ENCODE assay signal across 28 cellular contexts in the genomic region with DNA sequence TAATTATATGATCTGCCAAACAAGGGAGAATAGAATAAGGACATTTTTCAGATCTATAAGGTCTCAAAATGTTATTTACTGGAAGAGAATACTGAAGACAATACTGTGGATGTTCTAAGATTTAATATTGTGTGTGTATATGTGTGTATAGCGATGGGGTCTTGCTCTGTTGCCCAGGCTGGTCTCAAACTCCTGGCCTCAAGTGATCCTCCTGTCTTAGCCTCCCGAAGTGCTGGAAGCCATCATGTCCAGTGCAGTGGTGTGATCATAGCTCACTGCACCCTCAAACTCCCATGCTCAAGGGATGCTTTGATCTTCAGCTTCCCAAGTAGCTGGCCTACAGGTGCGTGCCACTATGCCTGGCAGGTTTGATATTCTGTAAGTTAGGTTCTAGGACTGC.
"Had no signal": no experiment of that assay in that cellular context is flagged by ENCODE, and none has a peak within 500 bp of the region (broad histone marks: within the 10 kb centered on the region; RNA-seq: fewer than 3 reads in every experiment).

No MANE protein-coding gene starts in this region.

- H3K4me1 Mint-ChIP-seq: activated naive CD4-positive, alpha-beta T cell treated with anti-CD3 and anti-CD28 coated beads, Interleukin-2, amount 10 ng/mL, durations not matched to agents 7 days and 5 days had no signal

- ATAC-seq: activated CD8-positive, alpha-beta T cell treated with anti-CD3 and anti-CD28 coated beads for 36 hours; activated T-cell treated with anti-CD3 and anti-CD28 coated beads, Interleukin-2, amount 50 U/mL, for 4 hours; esophagus mucosa; heart left ventricle had no signal

- H3K4me3 Mint-ChIP-seq: activated CD4-positive, alpha-beta T cell treated with anti-CD3 and anti-CD28 coated beads, Interleukin-2, amount 10 ng/mL, durations not matched to agents 7 days and 5 days; activated CD8-positive, alpha-beta T cell treated with anti-CD3 and anti-CD28 coated beads for 36 hours; activated naive CD4-positive, alpha-beta T cell treated with anti-CD3 and anti-CD28 coated beads, Interleukin-2, amount 10 ng/mL, durations not matched to agents 7 days and 5 days; activated naive CD8-positive, alpha-beta T cell; activated T-cell treated with anti-CD3 and anti-CD28 coated beads, Interleukin-2, amount 50 U/mL, for 4 hours; central memory CD8-positive, alpha-beta T cell; dendritic cell treated with granulocyte-macrophage colony-stimulating factor and Interleukin-4, amounts not matched to agents 40 ng/mL and 50 ng/mL, for 4 days; endodermal cell had no signal

- FAIRE-seq: astrocyte, bronchial epithelial cell, frontal cortex had no signal

- DNase-seq: activated CD4-positive, alpha-beta T cell treated with anti-CD3 and anti-CD28 coated beads for 1 hour; activated CD4-positive, alpha-beta T cell treated with anti-CD3 and anti-CD28 coated beads for 4 hours; activated CD4-positive, alpha-beta T cell treated with anti-CD3 and anti-CD28 coated beads, Interleukin-2, amount 10 ng/mL, durations not matched to agents 7 days and 5 days; activated CD4-positive, alpha-beta T cell treated with anti-CD3 and anti-CD28 coated beads, Interleukin-2, amount 50 U/mL, for 4 hours; activated CD8-positive, alpha-beta memory T cell treated with anti-CD3 and anti-CD28 coated beads for 24 hours; activated CD8-positive, alpha-beta T cell treated with anti-CD3 and anti-CD28 coated beads for 36 hours; activated effector memory CD4-positive, alpha-beta T cell treated with anti-CD3 and anti-CD28 coated beads, Interleukin-2, amount 50 U/mL, for 16 hours; activated naive CD4-positive, alpha-beta T cell treated with anti-CD3 and anti-CD28 coated beads, Interleukin-2, amount 10 ng/mL, durations not matched to agents 7 days and 5 days; activated T-cell treated with anti-CD3 and anti-CD28 coated beads, Interleukin-2, amount 50 U/mL, for 4 hours; amniotic stem cell; anterior cingulate cortex; brain microvascular endothelial cell; dorsolateral prefrontal cortex; effector memory CD4-positive, alpha-beta T cell; endodermal cell; foreskin fibroblast; heart left ventricle; hypothalamus; T-helper 2 cell had no signal

- H3K27me3 ChIP-seq: brain microvascular endothelial cell, dorsolateral prefrontal cortex, heart left ventricle had no signal

- H3K4me3 ChIP-seq: coronary artery, dorsolateral prefrontal cortex, heart left ventricle had no signal

- H3K27ac Mint-ChIP-seq: activated CD4-positive, alpha-beta T cell treated with anti-CD3 and anti-CD28 coated beads, Interleukin-2, amount 10 ng/mL, durations not matched to agents 7 days and 5 days; activated CD8-positive, alpha-beta T cell treated with anti-CD3 and anti-CD28 coated beads for 36 hours; activated naive CD4-positive, alpha-beta T cell treated with anti-CD3 and anti-CD28 coated beads, Interleukin-2, amount 10 ng/mL, durations not matched to agents 7 days and 5 days; activated T-helper 2 cell treated with anti-CD3 and anti-CD28 coated beads, Interferon-gamma antibody, Interleukin-2, Interleukin-4, amounts not matched to agents 10 μg/mL and 5 μg/mL and 100 μg/mL, durations not matched to agents 14 hours and 24 hours and 36 hours; dendritic cell treated with granulocyte-macrophage colony-stimulating factor and Interleukin-4, amounts not matched to agents 40 ng/mL and 50 ng/mL, for 4 days; endodermal cell had no signal

- H3K9me3 Mint-ChIP-seq: activated CD4-positive, alpha-beta T cell treated with anti-CD3 and anti-CD28 coated beads, Interleukin-2, amount 10 ng/mL, durations not matched to agents 7 days and 5 days; activated CD8-positive, alpha-beta T cell treated with anti-CD3 and anti-CD28 coated beads for 36 hours; activated naive CD4-positive, alpha-beta T cell treated with anti-CD3 and anti-CD28 coated beads, Interleukin-2, amount 10 ng/mL, durations not matched to agents 7 days and 5 days; activated T-cell treated with anti-CD3 and anti-CD28 coated beads, Interleukin-2, amount 50 U/mL, for 4 hours; activated T-helper 2 cell treated with anti-CD3 and anti-CD28 coated beads, Interferon-gamma antibody, Interleukin-2, Interleukin-4, amounts not matched to agents 10 μg/mL and 5 μg/mL and 100 μg/mL, durations not matched to agents 14 hours and 24 hours and 36 hours; central memory CD8-positive, alpha-beta T cell; dendritic cell treated with granulocyte-macrophage colony-stimulating factor and Interleukin-4, amounts not matched to agents 40 ng/mL and 50 ng/mL, for 4 days; endodermal cell had no signal

- H3K9me3 ChIP-seq: heart left ventricle had no signal

- H3K27me3 Mint-ChIP-seq: activated CD4-positive, alpha-beta T cell treated with anti-CD3 and anti-CD28 coated beads, Interleukin-2, amount 10 ng/mL, durations not matched to agents 7 days and 5 days; activated CD8-positive, alpha-beta T cell treated with anti-CD3 and anti-CD28 coated beads for 36 hours; activated naive CD4-positive, alpha-beta T cell treated with anti-CD3 and anti-CD28 coated beads, Interleukin-2, amount 10 ng/mL, durations not matched to agents 7 days and 5 days; activated naive CD8-positive, alpha-beta T cell; central memory CD8-positive, alpha-beta T cell; dendritic cell treated with granulocyte-macrophage colony-stimulating factor and Interleukin-4, amounts not matched to agents 40 ng/mL and 50 ng/mL, for 4 days had no signal

- H3K27ac ChIP-seq: brain microvascular endothelial cell, coronary artery, dorsolateral prefrontal cortex, heart left ventricle had no signal
